8 cellular contexts compared by ENCODE assay signal in the genomic region with DNA sequence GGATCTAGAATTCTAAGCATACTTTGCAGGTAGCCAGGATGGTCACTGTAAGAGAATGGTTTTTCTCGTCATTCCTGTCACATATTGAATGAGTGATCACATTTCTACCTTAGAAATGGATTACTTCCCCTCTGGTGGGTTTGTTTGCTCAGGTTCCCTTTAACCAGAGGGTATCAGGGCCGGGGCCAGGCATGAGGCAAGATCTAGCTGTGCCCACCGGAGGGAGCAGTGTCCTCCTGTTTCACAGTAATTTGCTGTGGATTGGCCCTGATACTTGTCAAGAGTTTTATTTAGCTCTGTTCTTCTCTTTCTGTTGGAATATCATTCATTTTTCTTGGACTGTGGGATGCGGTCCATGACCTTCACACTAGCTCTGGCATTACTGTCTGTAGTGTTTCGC. TPM values are rescaled to one million over a fixed set of nuclear protein-coding genes. Genes with fewer than 3 reads are reported as not detected.
DNase-seq lines count a peak whose midpoint lies in the region; ATAC-seq and TF ChIP-seq lines count a peak whose summit lies in the region.

No MANE protein-coding gene starts in this region.

- intact Hi-C loops in activated CD4-positive, alpha-beta T cell treated with anti-CD3 and anti-CD28 coated beads for 36 hours (cut with DNase I, micrococcal nuclease): no loop called here

- H3K4me3 Mint-ChIP-seq in activated CD4-positive, alpha-beta T cell treated with anti-CD3 and anti-CD28 coated beads for 36 hours: no peak overlapping the region
- H3K4me3 Mint-ChIP-seq in chondrocyte (ENCODE audit: unreplicated experiment): no peak overlapping the region

- POLR2A ChIA-PET in activated CD4-positive, alpha-beta T cell treated with anti-CD3 and anti-CD28 coated beads for 36 hours (lab: Charles Lee): no interaction called here

- no peak overlapping the region for H3K4me3 ChIP-seq in NB4 (ENCODE audit: low read depth, low read length)

- CTCF ChIA-PET in activated CD4-positive, alpha-beta T cell treated with anti-CD3 and anti-CD28 coated beads for 36 hours (lab: Charles Lee): interaction anchor here (0.7 to 1.1 kb wide), 5 partner anchors 13 to 1076 kb away, joined by 3 read pairs; no protein-coding TSS in a partner anchor

- ATAC-seq in activated CD4-positive, alpha-beta T cell treated with anti-CD3 and anti-CD28 coated beads for 36 hours: no peak

- H3K4me1 Mint-ChIP-seq in activated CD4-positive, alpha-beta T cell treated with anti-CD3 and anti-CD28 coated beads for 36 hours: no peaks in the 10 kb centered on the region
- peaks cover 16% of the 10 kb centered on the region for H3K4me1 Mint-ChIP-seq in chondrocyte (ENCODE audit: low read depth)

- H3K36me3 Mint-ChIP-seq in activated CD4-positive, alpha-beta T cell treated with anti-CD3 and anti-CD28 coated beads for 36 hours (ENCODE audit: low read depth): no peaks in the 10 kb centered on the region
- H3K36me3 Mint-ChIP-seq in chondrocyte (ENCODE audit: low read depth): peaks cover 5% of the 10 kb centered on the region

- no peak overlapping the region for H3K27ac Mint-ChIP-seq in activated CD4-positive, alpha-beta T cell treated with anti-CD3 and anti-CD28 coated beads for 36 hours
- no peak overlapping the region for H3K27ac Mint-ChIP-seq in chondrocyte (ENCODE audit: unreplicated experiment)

- no peaks in the 10 kb centered on the region for H3K27me3 Mint-ChIP-seq in activated CD4-positive, alpha-beta T cell treated with anti-CD3 and anti-CD28 coated beads for 36 hours
- H3K27me3 Mint-ChIP-seq in chondrocyte (ENCODE audit: low read depth): no peaks in the 10 kb centered on the region

- TF ChIP-seq CTCF in NB4 (IDR thresholded peaks at IDR 0.05; ENCODE audit: low read depth, low read length): peak; percentile 45
- TF ChIP-seq CTCF in chondrocyte (IDR thresholded peaks at IDR 0.05): peak; percentile 79

- peak; percentile 58 for DNase-seq in activated CD4-positive, alpha-beta T cell treated with anti-CD3 and anti-CD28 coated beads for 36 hours
- DNase-seq in activated CD4-positive, alpha-beta T cell treated with anti-CD3 and anti-CD28 coated beads for 1 hour: no peak
- DNase-seq in NB4 (ENCODE audit: low read depth): peak; percentile 44
- DNase-seq in chondrocyte (ENCODE audit: low spot score): no peak
- DNase-seq in renal cortical epithelial cell (ENCODE audit: low read depth): peak; percentile 27
- DNase-seq in NCI-H345 (lab: John Stamatoyannopoulos, UW): no peak
- DNase-seq in retina: no peak
- DNase-seq in central memory CD4-positive, alpha-beta T cell: no peak

- no peak for TF ChIP-seq POLR2A in NB4 (IDR thresholded peaks at IDR 0.05; ENCODE audit: extremely low read depth, insufficient read length)

- H3K9me3 Mint-ChIP-seq in activated CD4-positive, alpha-beta T cell treated with anti-CD3 and anti-CD28 coated beads for 36 hours (ENCODE audit: low read depth): no peaks in the 10 kb centered on the region
- peaks cover 7% of the 10 kb centered on the region for H3K9me3 Mint-ChIP-seq in chondrocyte (ENCODE audit: low read depth)

RNA-seq across cellular contexts. Expression of gene ZBED3, which starts 42.3 kb away (rescaled TPM):
- 1 to 10 TPM; 2.2 to 2.9 TPM for total RNA-seq in activated CD4-positive, alpha-beta T cell treated with anti-CD3 and anti-CD28 coated beads for 36 hours
- total RNA-seq in chondrocyte (10.7 to 15.8 TPM (median 14.7 TPM) in 3 replicates), renal cortical epithelial cell (0.69 and 13.4 TPM in 2 replicates)

Comparison
In these comparisons a context has a peak if more than half of its experiments do, and no peak if none do; other contexts are left out.
1. DNase-seq: peak in activated CD4-positive, alpha-beta T cell treated with anti-CD3 and anti-CD28 coated beads for 36 hours (single experiment), NB4 (single experiment) and renal cortical epithelial cell (single experiment); none in activated CD4-positive, alpha-beta T cell treated with anti-CD3 and anti-CD28 coated beads for 1 hour (single experiment), chondrocyte (single experiment), NCI-H345 (single experiment), retina (single experiment) and central memory CD4-positive, alpha-beta T cell (single experiment).